Comparison of ENCODE assay signal across 35 cellular contexts in genomic region chr4:71214578-71214977, GRCh38.
"Had no signal": no experiment of that assay in that cellular context is flagged by ENCODE, and none has a peak within 500 bp of the region (broad histone marks: within the 10 kb centered on the region; RNA-seq: fewer than 3 reads in every experiment).

No MANE protein-coding gene starts in this region.

- DNase-seq: Karpas-422, Kasumi-1, MG63, MM.1S, MV-4-11, NCI-H1048, NCI-H1092, NCI-H1092 treated with DMSO at 0.1 percent for 48 hours, NCI-H1105, NCI-H1105 treated with DMSO at 0.1 percent for 48 hours, NCI-H1417, NCI-H1417 treated with DMSO at 0.1 percent for 48 hours, NCI-H1436, NCI-H1436 treated with DMSO at 0.1 percent for 48 hours, NCI-H146, NCI-H1694, NCI-H1694 treated with DMSO at 0.1 percent for 48 hours, NCI-H187, NCI-H187 treated with DMSO at 0.1 percent for 48 hours, NCI-H1930, NCI-H2029, NCI-H2029 treated with DMSO at 0.1 percent for 48 hours, NCI-H2081, NCI-H2081 treated with DMSO at 0.1 percent for 48 hours, NCI-H2107, NCI-H2171, NCI-H2171 treated with DMSO at 0.1 percent for 48 hours, NCI-H2227 treated with DMSO at 0.1 percent for 48 hours, NCI-H226, NCI-H345, NCI-H446, NCI-H446 treated with DMSO at 0.1 percent for 48 hours, NCI-H510A, NCI-H510A treated with DMSO at 0.1 percent for 48 hours, NCI-H524 had no signal

- H3K4me3 ChIP-seq: MG63 had no signal

- H3K27me3 ChIP-seq: MG63 had no signal

- H3K36me3 ChIP-seq: MG63 had no signal

- H3K9me3 ChIP-seq: MG63 had no signal
